In genomic region chr1:145093517-145094149, GRCh38 we compare ENCODE assay signal across 1 cellular context.
A peak's percentile ranks its signal among the peaks of the same experiment; 100 is the strongest.
TF ChIP-seq lines count a peak whose summit lies in the region.

No MANE protein-coding gene starts in this region.

TF ChIP-seq in IMR-90, 13 proteins besides CTCF, POLR2A, EP300 and RAD21:
- 0 out of 2 replicates have a peak, but pooled peaks have one; percentile 6 for TF ChIP-seq BHLHE40 (IDR thresholded peaks at IDR 0.05; ENCODE audit: low read depth, low read length)
TF ChIP-seq in IMR-90: peak in this region for 1; not testable (repeated sequence) for 12.
